In the genomic region with DNA sequence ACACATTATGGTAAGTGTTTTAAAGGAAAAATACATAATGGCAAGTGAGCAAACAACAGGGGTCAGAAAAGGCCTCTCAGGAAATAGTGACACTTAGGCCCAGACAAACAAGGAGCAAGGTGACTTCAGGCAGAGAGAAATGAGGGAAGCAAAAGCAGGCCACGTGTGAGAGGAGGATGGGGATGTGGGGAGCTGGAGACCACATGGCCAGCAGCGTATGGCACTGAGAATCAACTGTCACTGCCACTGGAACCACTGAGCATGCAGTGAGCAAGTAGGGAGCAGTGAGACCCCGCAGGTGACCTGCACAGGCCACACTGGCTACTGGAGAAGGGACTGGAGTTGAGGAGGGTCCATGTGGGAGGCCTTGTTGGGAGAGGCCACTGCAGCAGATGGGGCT, we compare ENCODE assay signal across 24 cellular contexts.
A peak's percentile ranks its signal among the peaks of the same experiment; 100 is the strongest.
DNase-seq lines count a peak whose midpoint lies in the region; ATAC-seq lines count a peak whose summit lies in the region.
"Had no signal": no experiment of that assay in that cellular context is flagged by ENCODE, and none has a peak within 500 bp of the region (broad histone marks: within the 10 kb centered on the region; RNA-seq: fewer than 3 reads in every experiment).

No MANE protein-coding gene starts in this region.

- no peaks in the 10 kb centered on the region for H3K36me3 ChIP-seq in KOPT-K1 (ENCODE audit: insufficient read depth, low read length)
- H3K36me3 ChIP-seq in CD8-positive, alpha-beta memory T cell (ENCODE audit: insufficient read depth, low read length): no peaks in the 10 kb centered on the region
- H3K36me3 ChIP-seq: esophagus muscularis mucosa, left lung, tibial artery had no signal

- peak; percentile 45 for DNase-seq in DMS53 (lab: John Stamatoyannopoulos, UW)
- no peak for DNase-seq in DMS53 treated with DMSO at 0.1 percent for 48 hours (lab: John Stamatoyannopoulos, UW; ENCODE audit: unreplicated experiment)
- DNase-seq in immature natural killer cell: no peak
- DNase-seq in CD8-positive, alpha-beta memory T cell: no peak
- no peak for DNase-seq in LoVo (ENCODE audit: low spot score)
- no peak for DNase-seq in left ventricle myocardium superior
- DNase-seq: 8988T; activated CD4-positive, alpha-beta T cell treated with anti-CD3 and anti-CD28 coated beads for 36 hours; activated gamma-delta T cell treated with Interleukin-2 at 50 U/mL for 16 hours; amygdala; caudate nucleus; DMS153; effector CD4-positive, alpha-beta T cell; left lung; NCI-H1092 treated with DMSO at 0.1 percent for 48 hours; NCI-H510A; nucleus accumbens had no signal

- peaks cover 19% of the 10 kb centered on the region for H3K9me3 ChIP-seq in KOPT-K1 (ENCODE audit: insufficient read depth, low read length, poor library complexity, severe bottlenecking)
- H3K9me3 ChIP-seq in CD8-positive, alpha-beta memory T cell (ENCODE audit: low read length): no peaks in the 10 kb centered on the region

- no peaks in the 10 kb centered on the region for H3K36me3 Mint-ChIP-seq in immature natural killer cell
- H3K36me3 Mint-ChIP-seq in CD8-positive, alpha-beta memory T cell: peaks cover 0 to 4% (median 0%) of the 10 kb centered on the region in 3 donors

- POLR2A ChIA-PET in CD8-positive, alpha-beta memory T cell (lab: Charles Lee): no interaction called here

- H3K27ac Mint-ChIP-seq in immature natural killer cell: no peak overlapping the region
- H3K27ac Mint-ChIP-seq in CD8-positive, alpha-beta memory T cell: no peak overlapping the region
- H3K27ac Mint-ChIP-seq: activated CD4-positive, alpha-beta T cell treated with anti-CD3 and anti-CD28 coated beads for 36 hours; IgD-negative memory B cell had no signal

- peaks cover 6 to 21% (median 11%) of the 10 kb centered on the region in 6 donors for H3K9me3 Mint-ChIP-seq in immature natural killer cell
- peaks cover 14 to 19% (median 16%) of the 10 kb centered on the region in 5 donors for H3K9me3 Mint-ChIP-seq in CD8-positive, alpha-beta memory T cell

- H3K4me1 ChIP-seq in CD8-positive, alpha-beta memory T cell (ENCODE audit: insufficient read depth, low read length): no peaks in the 10 kb centered on the region

- CTCF ChIA-PET in CD8-positive, alpha-beta memory T cell (lab: Charles Lee): no interaction called here

- ATAC-seq in left ventricle myocardium superior: no peak
- ATAC-seq: activated CD4-positive, alpha-beta T cell treated with anti-CD3 and anti-CD28 coated beads for 36 hours; SK-N-SH treated with all-trans-retinoic acid at 6 μM for 48 hours had no signal

- H3K27ac ChIP-seq in KOPT-K1 (ENCODE audit: low read depth, low read length, poor library complexity, severe bottlenecking) (peak overlapping the region; percentile 34), temporal lobe (ENCODE audit: low read depth, low read length) (peak overlapping the region; percentile 30)
- no peak overlapping the region for H3K27ac ChIP-seq in CD8-positive, alpha-beta memory T cell (ENCODE audit: low read depth, low read length)
- H3K27ac ChIP-seq: esophagus muscularis mucosa, left lung, RWPE1, tibial artery had no signal

- H3K27me3 ChIP-seq in CD8-positive, alpha-beta memory T cell (ENCODE audit: insufficient read depth, low read length, poor library complexity, severe bottlenecking): no peaks in the 10 kb centered on the region
- H3K27me3 ChIP-seq: tibial artery had no signal

- H3K4me3 Mint-ChIP-seq in immature natural killer cell: peak overlapping the region; percentile 3 to 59 (median 25)
- H3K4me3 Mint-ChIP-seq in CD8-positive, alpha-beta memory T cell: no peak overlapping the region
- H3K4me3 Mint-ChIP-seq: activated CD4-positive, alpha-beta T cell treated with anti-CD3 and anti-CD28 coated beads for 36 hours had no signal

- peaks cover 10 to 18% (median 12%) of the 10 kb centered on the region in 3 donors for H3K27me3 Mint-ChIP-seq in immature natural killer cell (ENCODE audit: low read depth in 3 of 3)
- H3K27me3 Mint-ChIP-seq in CD8-positive, alpha-beta memory T cell: peaks cover 24 to 46% of the 10 kb centered on the region in 2 donors

- H3K4me1 Mint-ChIP-seq in immature natural killer cell: peaks cover 21 to 26% of the 10 kb centered on the region in 2 donors
- H3K4me1 Mint-ChIP-seq in CD8-positive, alpha-beta memory T cell: peaks cover 0 to 3% (median 0%) of the 10 kb centered on the region in 3 donors
- H3K4me1 Mint-ChIP-seq: activated CD4-positive, alpha-beta T cell treated with anti-CD3 and anti-CD28 coated beads for 36 hours had no signal

- intact Hi-C loops in left ventricle myocardium superior (cut with micrococcal nuclease): no loop called here

- no peak overlapping the region for H3K4me3 ChIP-seq in CD8-positive, alpha-beta memory T cell (ENCODE audit: low read length)
- H3K4me3 ChIP-seq: esophagus muscularis mucosa, left lung, tibial artery had no signal

Comparison
In these comparisons a context has a peak if more than half of its experiments do, and no peak if none do; other contexts are left out.
1. H3K4me3 Mint-ChIP-seq: peak in immature natural killer cell (5 of 5); none in CD8-positive, alpha-beta memory T cell (0 of 7).